8 cellular contexts compared by ENCODE assay signal in the genomic region with DNA sequence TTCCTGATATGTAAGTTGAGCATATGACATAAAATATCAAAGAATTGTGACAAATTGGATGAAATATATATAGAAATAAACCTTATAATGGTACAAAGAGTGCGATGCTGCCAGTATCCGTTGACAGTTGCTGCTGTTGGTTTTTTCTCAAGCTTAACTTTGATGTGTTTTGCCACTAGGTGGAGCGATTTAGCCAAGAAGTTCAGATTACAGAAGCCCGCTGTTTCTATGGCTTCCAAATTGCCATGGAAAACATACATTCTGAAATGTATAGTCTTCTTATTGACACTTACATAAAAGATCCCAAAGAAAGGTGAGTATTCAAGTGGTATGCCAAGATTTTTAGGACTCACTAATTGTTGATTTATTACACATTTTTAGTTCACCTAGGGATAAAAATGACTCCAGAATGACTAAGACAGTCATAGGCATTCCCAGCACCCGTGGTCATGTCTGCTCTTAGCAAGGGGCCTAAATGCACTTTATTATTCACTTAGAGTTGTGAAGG. TPM values are rescaled to one million over a fixed set of nuclear protein-coding genes. Genes with fewer than 3 reads are reported as not detected.
DNase-seq lines count a peak whose midpoint lies in the region; ATAC-seq and TF ChIP-seq lines count a peak whose summit lies in the region.

No MANE protein-coding gene starts in this region.

- peaks cover 7% of the 10 kb centered on the region for H3K27me3 ChIP-seq in ascending aorta
- no peaks in the 10 kb centered on the region for H3K27me3 ChIP-seq in kidney epithelial cell (ENCODE audit: control insufficient read depth, insufficient read depth, low read length)
- H3K27me3 ChIP-seq in thymus (ENCODE audit: control insufficient read depth, insufficient read depth), result no peaks in the 10 kb centered on the region

- H3K36me3 ChIP-seq in ascending aorta, result no peaks in the 10 kb centered on the region
- no peaks in the 10 kb centered on the region for H3K36me3 ChIP-seq in kidney epithelial cell (ENCODE audit: control insufficient read depth, insufficient read depth, low read length)
- peaks cover 4% of the 10 kb centered on the region for H3K36me3 ChIP-seq in thymus (ENCODE audit: control insufficient read depth, insufficient read depth)

- H3K4me1 ChIP-seq in ascending aorta (peaks cover 13 to 20% of the 10 kb centered on the region in 2 donors), thymus (ENCODE audit: control insufficient read depth, insufficient read depth, low read length) (peaks cover 22% of the 10 kb centered on the region)

- H3K9me3 ChIP-seq in ascending aorta (no peaks in the 10 kb centered on the region), thymus (ENCODE audit: control insufficient read depth) (no peaks in the 10 kb centered on the region)

- intact Hi-C loops in ascending aorta (cut with DNase I), result loop anchor here (1.0 to 10.0 kb wide), 4 partner anchors 163 to 688 kb away; partner anchors contain the start of gene PDIA6

- TF ChIP-seq CTCF in ascending aorta (IDR thresholded peaks at IDR 0.05) (peak; percentile 53 to 73 (median 64)), kidney epithelial cell (IDR thresholded peaks at IDR 0.05; ENCODE audit: insufficient read depth, low read length, poor library complexity, severe bottlenecking) (peak; percentile 47)

- H3K27ac ChIP-seq in ascending aorta (no peak overlapping the region), thymus (ENCODE audit: low read depth) (no peak overlapping the region)

- WGBS in thymus, result 22% methylated on average over 5 of the region's 5 CpGs

- H3K4me3 ChIP-seq in ascending aorta (no peak overlapping the region), kidney epithelial cell (ENCODE audit: low read depth, low read length) (peak overlapping the region; percentile 74), thymus (ENCODE audit: low read length) (peak overlapping the region; percentile 13)

- ATAC-seq in HG03565 (IDR thresholded peaks at IDR 0.05; ENCODE audit: unreplicated experiment), result no peak

- DNase-seq in NCI-H510A treated with DMSO at 0.1 percent for 48 hours (lab: John Stamatoyannopoulos, UW) (peak; percentile 76), NCI-H510A (lab: John Stamatoyannopoulos, UW) (no peak), Kasumi-1 (lab: John Stamatoyannopoulos, UW) (peak; percentile 84 to 89), OCI-M2 (lab: John Stamatoyannopoulos, UW; ENCODE audit: unreplicated experiment) (peak; percentile 2), ascending aorta (ENCODE audit: low spot score in 2 of 2) (no peak), kidney epithelial cell (ENCODE audit: low read depth) (no peak)

RNA-seq across cellular contexts. Expression of gene RRM2, which starts 2.1 kb away (rescaled TPM):
- total RNA-seq in ascending aorta (not detected), kidney epithelial cell (8.7 and 9.6 TPM in 2 replicates)
- polyA plus RNA-seq in thymus, result 4.2 TPM

RNA-seq across cellular contexts. Expression of gene CYS1, which starts 44.4 kb away (rescaled TPM):
- total RNA-seq in ascending aorta (13.8 TPM), kidney epithelial cell (9.8 and 12.2 TPM in 2 replicates)
- polyA plus RNA-seq in thymus, result 0.30 TPM

Comparison
In these comparisons a context has a peak if more than half of its experiments do, and no peak if none do; other contexts are left out.
1. DNase-seq: peak in NCI-H510A treated with DMSO at 0.1 percent for 48 hours (single experiment), Kasumi-1 (2 of 2) and OCI-M2 (single experiment); none in NCI-H510A (single experiment), ascending aorta (0 of 2) and kidney epithelial cell (single experiment).
2. H3K4me3 ChIP-seq: peak in kidney epithelial cell (single experiment) and thymus (single experiment); none in ascending aorta (0 of 2).